Comparison of ENCODE assay signal across 18 cellular contexts in genomic region chr1:27258598-27258997, GRCh38. TPM values are rescaled to one million over a fixed set of nuclear protein-coding genes. Genes with fewer than 3 reads are reported as not detected.
A peak's percentile ranks its signal among the peaks of the same experiment; 100 is the strongest.
DNase-seq lines count a peak whose midpoint lies in the region; ATAC-seq lines count a peak whose summit lies in the region.
"Had no signal": no experiment of that assay in that cellular context is flagged by ENCODE, and none has a peak within 500 bp of the region (broad histone marks: within the 10 kb centered on the region; RNA-seq: fewer than 3 reads in every experiment).

No MANE protein-coding gene starts in this region.

- CTCF ChIA-PET in activated CD4-positive, alpha-beta memory T cell treated with anti-CD3 and anti-CD28 coated beads for 36 hours (lab: Charles Lee), result interaction anchor here (0.6 to 2.4 kb wide), 4 partner anchors 25 to 274 kb away, joined by 4 to 8 read pairs (median 4); no protein-coding TSS in a partner anchor
- CTCF ChIA-PET in activated CD4-positive, alpha-beta memory T cell treated with anti-CD3 and anti-CD28 coated beads, Interleukin-2, amount 10 ng/mL, durations not matched to agents 7 days and 5 days (lab: Charles Lee), result interaction anchor here (1.3 kb wide), 1 partner anchor 156 kb away, joined by 3 read pairs; no protein-coding TSS in a partner anchor
- CTCF ChIA-PET in T-cell (lab: Charles Lee), result interaction anchor here in 1 of 2 donors (0.7 to 0.9 kb wide), 3 partner anchors 33 to 214 kb away, joined by 3 to 9 read pairs (median 5); no protein-coding TSS in a partner anchor

- H3K9me3 Mint-ChIP-seq in activated CD4-positive, alpha-beta memory T cell treated with anti-CD3 and anti-CD28 coated beads for 36 hours, result no peaks in the 10 kb centered on the region
- H3K9me3 Mint-ChIP-seq in activated CD4-positive, alpha-beta memory T cell treated with anti-CD3 and anti-CD28 coated beads, Interleukin-2, amount 10 ng/mL, durations not matched to agents 7 days and 5 days, result no peaks in the 10 kb centered on the region
- H3K9me3 Mint-ChIP-seq in CD4-positive, CD25-positive, alpha-beta regulatory T cell, result no peaks in the 10 kb centered on the region
- H3K9me3 Mint-ChIP-seq in T-cell, result no peaks in the 10 kb centered on the region
- H3K9me3 Mint-ChIP-seq in effector memory CD8-positive, alpha-beta T cell, result no peaks in the 10 kb centered on the region
- H3K9me3 Mint-ChIP-seq: HFFc6 had no signal

- no peak overlapping the region for H3K4me3 Mint-ChIP-seq in activated CD4-positive, alpha-beta memory T cell treated with anti-CD3 and anti-CD28 coated beads for 36 hours
- H3K4me3 Mint-ChIP-seq in activated CD4-positive, alpha-beta memory T cell treated with anti-CD3 and anti-CD28 coated beads, Interleukin-2, amount 10 ng/mL, durations not matched to agents 7 days and 5 days, result no peak overlapping the region
- peak overlapping the region in 3 of 4 donors; percentile 53 to 79 (median 64) for H3K4me3 Mint-ChIP-seq in CD4-positive, CD25-positive, alpha-beta regulatory T cell
- peak overlapping the region in 2 of 3 donors; percentile 56 to 58 for H3K4me3 Mint-ChIP-seq in T-cell
- no peak overlapping the region for H3K4me3 Mint-ChIP-seq in effector memory CD8-positive, alpha-beta T cell
- H3K4me3 Mint-ChIP-seq: HFFc6 had no signal

- H3K27me3 Mint-ChIP-seq in activated CD4-positive, alpha-beta memory T cell treated with anti-CD3 and anti-CD28 coated beads for 36 hours, result no peaks in the 10 kb centered on the region
- H3K27me3 Mint-ChIP-seq in activated CD4-positive, alpha-beta memory T cell treated with anti-CD3 and anti-CD28 coated beads, Interleukin-2, amount 10 ng/mL, durations not matched to agents 7 days and 5 days, result no peaks in the 10 kb centered on the region
- no peaks in the 10 kb centered on the region for H3K27me3 Mint-ChIP-seq in CD4-positive, CD25-positive, alpha-beta regulatory T cell
- no peaks in the 10 kb centered on the region for H3K27me3 Mint-ChIP-seq in T-cell
- H3K27me3 Mint-ChIP-seq in effector memory CD8-positive, alpha-beta T cell, result no peaks in the 10 kb centered on the region

- peak; percentile 62 to 66 for ATAC-seq in CD4-positive, CD25-positive, alpha-beta regulatory T cell (ENCODE audit: low read depth in 2 of 2)
- ATAC-seq in T-cell (replicated peaks in 1 of 4), result peak; percentile 54 to 87 (median 74)
- ATAC-seq in effector memory CD8-positive, alpha-beta T cell (replicated peaks), result no peak
- ATAC-seq: PC-3 had no signal

- no peak overlapping the region for H3K27ac Mint-ChIP-seq in activated CD4-positive, alpha-beta memory T cell treated with anti-CD3 and anti-CD28 coated beads for 36 hours
- no peak overlapping the region for H3K27ac Mint-ChIP-seq in activated CD4-positive, alpha-beta memory T cell treated with anti-CD3 and anti-CD28 coated beads, Interleukin-2, amount 10 ng/mL, durations not matched to agents 7 days and 5 days
- H3K27ac Mint-ChIP-seq in CD4-positive, CD25-positive, alpha-beta regulatory T cell, result peak overlapping the region; percentile 59 to 96 (median 95)
- peak overlapping the region; percentile 51 to 76 for H3K27ac Mint-ChIP-seq in T-cell
- peak overlapping the region; percentile 32 to 51 for H3K27ac Mint-ChIP-seq in effector memory CD8-positive, alpha-beta T cell
- H3K27ac Mint-ChIP-seq: HFFc6 had no signal

- POLR2A ChIA-PET in activated CD4-positive, alpha-beta memory T cell treated with anti-CD3 and anti-CD28 coated beads for 36 hours (lab: Charles Lee), result no interaction called here
- POLR2A ChIA-PET in activated CD4-positive, alpha-beta memory T cell treated with anti-CD3 and anti-CD28 coated beads, Interleukin-2, amount 10 ng/mL, durations not matched to agents 7 days and 5 days (lab: Charles Lee), result no interaction called here
- POLR2A ChIA-PET in T-cell (lab: Charles Lee), result interaction anchor here (0.6 kb wide), 4 partner anchors 57 to 473 kb away, joined by 3 to 15 read pairs (median 8); no protein-coding TSS in a partner anchor

- peak overlapping the region; percentile 24 for H3K4me3 ChIP-seq in CD4-positive, CD25-positive, alpha-beta regulatory T cell (ENCODE audit: low read depth, low read length)
- H3K4me3 ChIP-seq: BLaER1 treated with 17β-estradiol and CSF1 and Interleukin-3, amounts not matched to agents 10 nM and 100 nM had no signal

- peaks cover 19% of the 10 kb centered on the region for H3K4me1 Mint-ChIP-seq in activated CD4-positive, alpha-beta memory T cell treated with anti-CD3 and anti-CD28 coated beads for 36 hours (ENCODE audit: low read depth)
- peaks cover 7% of the 10 kb centered on the region for H3K4me1 Mint-ChIP-seq in activated CD4-positive, alpha-beta memory T cell treated with anti-CD3 and anti-CD28 coated beads, Interleukin-2, amount 10 ng/mL, durations not matched to agents 7 days and 5 days
- peaks cover 22 to 57% (median 29%) of the 10 kb centered on the region in 4 donors for H3K4me1 Mint-ChIP-seq in CD4-positive, CD25-positive, alpha-beta regulatory T cell
- peaks cover 38 to 42% (median 40%) of the 10 kb centered on the region in 3 donors for H3K4me1 Mint-ChIP-seq in T-cell
- peaks cover 16 to 30% of the 10 kb centered on the region in 2 donors for H3K4me1 Mint-ChIP-seq in effector memory CD8-positive, alpha-beta T cell (ENCODE audit: low read depth in 2 of 2)

- H3K36me3 Mint-ChIP-seq in activated CD4-positive, alpha-beta memory T cell treated with anti-CD3 and anti-CD28 coated beads for 36 hours, result peaks cover 4% of the 10 kb centered on the region
- H3K36me3 Mint-ChIP-seq in activated CD4-positive, alpha-beta memory T cell treated with anti-CD3 and anti-CD28 coated beads, Interleukin-2, amount 10 ng/mL, durations not matched to agents 7 days and 5 days (ENCODE audit: low read depth), result peaks cover 5% of the 10 kb centered on the region
- peaks cover 25% of the 10 kb centered on the region for H3K36me3 Mint-ChIP-seq in CD4-positive, CD25-positive, alpha-beta regulatory T cell
- peaks cover 33% of the 10 kb centered on the region for H3K36me3 Mint-ChIP-seq in T-cell
- H3K36me3 Mint-ChIP-seq in effector memory CD8-positive, alpha-beta T cell (ENCODE audit: insufficient read depth), result peaks cover 22% of the 10 kb centered on the region

- peaks cover 16% of the 10 kb centered on the region for H3K36me3 ChIP-seq in CD4-positive, CD25-positive, alpha-beta regulatory T cell (ENCODE audit: control insufficient read depth, insufficient read depth, low read length)

- peak; percentile 11 for DNase-seq in activated CD4-positive, alpha-beta memory T cell treated with anti-CD3 and anti-CD28 coated beads for 36 hours
- DNase-seq in activated CD4-positive, alpha-beta memory T cell treated with anti-CD3 and anti-CD28 coated beads, Interleukin-2, amount 10 ng/mL, durations not matched to agents 7 days and 5 days, result no peak
- peak in 2 of 3 donors; percentile 42 to 59 for DNase-seq in CD4-positive, CD25-positive, alpha-beta regulatory T cell
- DNase-seq in T-cell (peak in 6 of 34 experiments; percentile 0 to 19 (median 4)), RPMI8226 (no peak), NCI-H1105 treated with DMSO at 0.1 percent for 48 hours (lab: John Stamatoyannopoulos, UW) (no peak), middle frontal gyrus (ENCODE audit: extremely low spot score, low spot score) (no peak)
- no peak for DNase-seq in effector memory CD8-positive, alpha-beta T cell
- DNase-seq: Caco-2, DMS153, HFFc6, NCI-H1417, NCI-H2029, NCI-H2171 treated with DMSO at 0.1 percent for 48 hours, NCI-H446 treated with DMSO at 0.1 percent for 48 hours, NCI-H748 treated with DMSO at 0.1 percent for 48 hours, PC-3 had no signal

- no peaks in the 10 kb centered on the region for H3K9me3 ChIP-seq in CD4-positive, CD25-positive, alpha-beta regulatory T cell (ENCODE audit: control insufficient read depth in 2 of 2, low read length in 2 of 2)
- H3K9me3 ChIP-seq: Caco-2 had no signal

- H3K4me1 ChIP-seq in CD4-positive, CD25-positive, alpha-beta regulatory T cell (ENCODE audit: control insufficient read depth, insufficient read depth, low read length, poor library complexity, severe bottlenecking), result peaks cover 14% of the 10 kb centered on the region
- H3K4me1 ChIP-seq: Caco-2 had no signal

- intact Hi-C loops in activated CD4-positive, alpha-beta memory T cell treated with anti-CD3 and anti-CD28 coated beads for 36 hours (cut with micrococcal nuclease), result no loop called here

- peak overlapping the region; percentile 55 for H3K27ac ChIP-seq in CD4-positive, CD25-positive, alpha-beta regulatory T cell (ENCODE audit: insufficient read depth, low read length, poor library complexity, severe bottlenecking)
- H3K27ac ChIP-seq: BLaER1 treated with 17β-estradiol and CSF1 and Interleukin-3, amounts not matched to agents 10 nM and 100 nM had no signal

- no peaks in the 10 kb centered on the region for H3K27me3 ChIP-seq in CD4-positive, CD25-positive, alpha-beta regulatory T cell (ENCODE audit: control insufficient read depth, insufficient read depth, low read length)
- H3K27me3 ChIP-seq: BLaER1 treated with 17β-estradiol and CSF1 and Interleukin-3, amounts not matched to agents 10 nM and 100 nM had no signal

RNA-seq across cellular contexts. Expression of gene WDTC1, which starts 24.2 kb away (rescaled TPM):
- total RNA-seq in activated CD4-positive, alpha-beta memory T cell treated with anti-CD3 and anti-CD28 coated beads for 36 hours, result 10 to 100 TPM; 30.3 TPM
- total RNA-seq in activated CD4-positive, alpha-beta memory T cell treated with anti-CD3 and anti-CD28 coated beads, Interleukin-2, amount 10 ng/mL, durations not matched to agents 7 days and 5 days, result 10 to 100 TPM; 45.4 to 47.1 TPM
- 46.1 TPM for total RNA-seq in CD4-positive, CD25-positive, alpha-beta regulatory T cell
- 1 to 10 TPM; 3.3 to 5.9 (median 5.5) TPM for polyA plus RNA-seq in CD4-positive, CD25-positive, alpha-beta regulatory T cell
- total RNA-seq in T-cell, result 10 to 100 TPM; 39.4 to 55.9 (median 50.7) TPM

Comparison
In these comparisons a context has a peak if more than half of its experiments do, and no peak if none do; other contexts are left out.
1. DNase-seq: peak in activated CD4-positive, alpha-beta memory T cell treated with anti-CD3 and anti-CD28 coated beads for 36 hours (single experiment) and CD4-positive, CD25-positive, alpha-beta regulatory T cell (2 of 3); none in activated CD4-positive, alpha-beta memory T cell treated with anti-CD3 and anti-CD28 coated beads, Interleukin-2, amount 10 ng/mL, durations not matched to agents 7 days and 5 days (single experiment), effector memory CD8-positive, alpha-beta T cell (0 of 3), RPMI8226 (single experiment), NCI-H1105 treated with DMSO at 0.1 percent for 48 hours (single experiment) and middle frontal gyrus (single experiment).
2. H3K27ac Mint-ChIP-seq: peak in CD4-positive, CD25-positive, alpha-beta regulatory T cell (3 of 3), T-cell (2 of 2) and effector memory CD8-positive, alpha-beta T cell (2 of 2); none in activated CD4-positive, alpha-beta memory T cell treated with anti-CD3 and anti-CD28 coated beads for 36 hours (single experiment) and activated CD4-positive, alpha-beta memory T cell treated with anti-CD3 and anti-CD28 coated beads, Interleukin-2, amount 10 ng/mL, durations not matched to agents 7 days and 5 days (single experiment).
3. H3K4me3 Mint-ChIP-seq: peak in CD4-positive, CD25-positive, alpha-beta regulatory T cell (3 of 4) and T-cell (2 of 3); none in activated CD4-positive, alpha-beta memory T cell treated with anti-CD3 and anti-CD28 coated beads for 36 hours (single experiment), activated CD4-positive, alpha-beta memory T cell treated with anti-CD3 and anti-CD28 coated beads, Interleukin-2, amount 10 ng/mL, durations not matched to agents 7 days and 5 days (single experiment) and effector memory CD8-positive, alpha-beta T cell (0 of 2).
4. POLR2A ChIA-PET loops: an anchor here in T-cell (0.6 kb wide); none called in activated CD4-positive, alpha-beta memory T cell treated with anti-CD3 and anti-CD28 coated beads for 36 hours and activated CD4-positive, alpha-beta memory T cell treated with anti-CD3 and anti-CD28 coated beads, Interleukin-2, amount 10 ng/mL, durations not matched to agents 7 days and 5 days.